1 cellular context compared by ENCODE assay signal in the genomic region with DNA sequence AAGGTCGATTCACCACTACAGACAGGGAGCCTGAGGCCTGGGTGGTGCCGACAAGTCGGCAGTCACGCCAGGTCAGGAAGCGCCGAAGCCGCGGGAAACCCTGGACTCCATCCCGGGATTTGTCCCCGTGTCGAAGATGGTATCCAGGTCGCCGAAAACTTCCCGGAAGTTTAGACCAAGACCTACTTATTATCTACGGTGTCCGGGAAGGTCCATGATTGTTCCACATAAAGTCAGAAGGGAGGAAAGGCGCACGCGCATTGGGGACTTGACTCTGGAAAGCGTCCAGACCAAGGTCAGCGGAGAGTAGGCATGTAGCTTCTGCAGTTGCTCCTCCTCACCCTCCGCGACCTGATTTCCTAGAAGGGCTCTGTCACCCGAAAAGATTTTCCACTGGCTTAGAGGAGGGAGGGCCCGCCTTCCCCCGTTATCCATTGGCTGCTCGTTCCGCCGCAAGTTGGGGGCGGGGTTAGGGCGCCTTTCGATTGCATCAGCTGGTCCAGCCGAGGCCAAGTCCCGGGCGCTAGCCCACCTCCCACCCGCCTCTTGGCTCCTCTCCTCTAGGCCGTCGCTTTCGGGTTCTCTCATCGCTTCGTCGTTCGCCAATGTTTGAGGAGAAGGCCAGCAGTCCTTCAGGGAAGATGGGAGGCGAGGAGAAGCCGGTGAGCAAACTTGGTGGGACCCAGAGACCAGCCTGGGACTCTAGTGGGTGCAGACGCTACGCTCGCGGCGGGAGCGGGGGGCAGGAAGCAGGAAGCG.
TF ChIP-seq lines count a peak whose summit lies in the region.

A gene (plus strand): TSS at position 484 of the 759 bp plus-strand sequence. CDS start 122 bp downstream, at position 606.

TF ChIP-seq in HCT116, 20 proteins besides CTCF, POLR2A, EP300 and RAD21 (continued from another document):
- TF ChIP-seq EZH2 (IDR thresholded peaks at IDR 0.05) (no peak), ZNF274 (IDR thresholded peaks at IDR 0.05; ENCODE audit: low read depth, low read length) (no peak), ELF1 (IDR thresholded peaks at IDR 0.05; ENCODE audit: borderline replicate concordance, low read depth) (peak; percentile 89), SP1 (IDR thresholded peaks at IDR 0.05; ENCODE audit: low read depth) (peak; percentile 85), EGR1 (IDR thresholded peaks at IDR 0.05; ENCODE audit: low read depth) (no peak), CBX3 (IDR thresholded peaks at IDR 0.05; ENCODE audit: low read depth) (no peak), EZH2phosphoT487 (IDR thresholded peaks at IDR 0.05; ENCODE audit: borderline replicate concordance) (no peak)
- TF ChIP-seq, protein P1, sequence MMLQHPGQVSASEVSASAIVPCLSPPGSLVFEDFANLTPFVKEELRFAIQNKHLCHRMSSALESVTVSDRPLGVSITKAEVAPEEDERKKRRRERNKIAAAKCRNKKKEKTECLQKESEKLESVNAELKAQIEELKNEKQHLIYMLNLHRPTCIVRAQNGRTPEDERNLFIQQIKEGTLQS (IDR thresholded peaks at IDR 0.05): peak; percentile 62; the same call in 1 of the 2 replicates
- TF ChIP-seq, protein P2, sequence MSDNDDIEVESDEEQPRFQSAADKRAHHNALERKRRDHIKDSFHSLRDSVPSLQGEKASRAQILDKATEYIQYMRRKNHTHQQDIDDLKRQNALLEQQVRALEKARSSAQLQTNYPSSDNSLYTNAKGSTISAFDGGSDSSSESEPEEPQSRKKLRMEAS (IDR thresholded peaks at IDR 0.05): peak; percentile 72
